ENCODE assay signal across 20 cellular contexts in the genomic region with DNA sequence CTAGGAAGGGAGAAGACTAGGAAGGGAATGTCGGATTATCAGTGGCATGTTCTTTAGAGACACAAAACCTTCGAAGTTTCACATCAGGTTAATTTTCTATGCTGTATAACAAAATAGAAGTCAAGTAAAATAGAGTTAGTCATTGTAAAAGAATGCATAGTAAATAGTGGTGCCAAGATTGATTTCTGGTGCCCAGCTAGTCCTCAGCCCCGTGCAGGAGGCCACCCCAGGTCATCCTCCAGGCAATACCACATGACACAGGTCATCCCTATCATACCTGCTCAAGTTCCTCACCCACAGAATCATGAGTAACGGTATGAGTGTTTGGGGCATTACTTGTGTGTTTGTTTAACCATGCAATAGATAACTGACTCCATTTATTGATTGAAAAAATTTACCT.
"Had no signal": no experiment of that assay in that cellular context is flagged by ENCODE, and none has a peak within 500 bp of the region (broad histone marks: within the 10 kb centered on the region; RNA-seq: fewer than 3 reads in every experiment).

No MANE protein-coding gene starts in this region.

- DNase-seq: IMR-90, Karpas-422, KG1, MM.1S, NCI-H1092 treated with DMSO at 0.1 percent for 48 hours, NCI-H1436, NCI-H187, NCI-H2029, NCI-H2081 treated with DMSO at 0.1 percent for 48 hours, NCI-H2171, NCI-H226, NCI-H446, NCI-H510A, NCI-H524 treated with DMSO at 0.1 percent for 48 hours, NCI-H69, NCI-H774, SHP77, SK-N-SH had no signal

- H3K9me3 ChIP-seq: SK-N-SH had no signal

- H3K9me2 ChIP-seq: SK-N-SH had no signal

- H3K4me2 ChIP-seq: SK-N-SH had no signal

- ATAC-seq: HepG2, Panc1 had no signal

- H3K9ac ChIP-seq: SK-N-SH had no signal
